In genomic region chr11:62601114-62601363, GRCh38 we compare ENCODE assay signal across 8 cellular contexts. TPM values are rescaled to one million over a fixed set of nuclear protein-coding genes. Genes with fewer than 3 reads are reported as not detected.
DNase-seq lines count a peak whose midpoint lies in the region; ATAC-seq and TF ChIP-seq lines count a peak whose summit lies in the region.

No MANE protein-coding gene starts in this region.

- H3K27ac Mint-ChIP-seq in activated CD4-positive, alpha-beta memory T cell treated with anti-CD3 and anti-CD28 coated beads for 36 hours, result peak overlapping the region; percentile 97

- peak overlapping the region; percentile 81 for H3K4me3 Mint-ChIP-seq in activated CD4-positive, alpha-beta memory T cell treated with anti-CD3 and anti-CD28 coated beads for 36 hours

- H3K4me3 ChIP-seq in fibroblast of villous mesenchyme (ENCODE audit: low read depth, low read length) (peak overlapping the region; percentile 92), osteoblast (ENCODE audit: insufficient read depth, low read length) (peak overlapping the region; percentile 96)

- peak overlapping the region; percentile 83 for H3K27ac ChIP-seq in osteoblast (ENCODE audit: low read depth, low read length)

- peak overlapping the region; percentile 96 for H3K4me2 ChIP-seq in osteoblast (ENCODE audit: insufficient read depth, low read length)

- H3K79me2 ChIP-seq in osteoblast (ENCODE audit: insufficient read depth, low read length), result peaks cover 43% of the 10 kb centered on the region

- H3K27me3 ChIP-seq in osteoblast (ENCODE audit: insufficient read depth, low read length), result no peaks in the 10 kb centered on the region

- intact Hi-C loops in activated CD4-positive, alpha-beta memory T cell treated with anti-CD3 and anti-CD28 coated beads for 36 hours (cut with micrococcal nuclease), result loop anchor here (1.0 to 2.0 kb wide), 2 partner anchors 64 to 108 kb away; partner anchors contain the start of genes C11orf98 and CSKMT

- H3K36me3 ChIP-seq in osteoblast (ENCODE audit: insufficient read depth, low read length), result peaks cover 57% of the 10 kb centered on the region

- peaks cover 53% of the 10 kb centered on the region for H3K4me1 Mint-ChIP-seq in activated CD4-positive, alpha-beta memory T cell treated with anti-CD3 and anti-CD28 coated beads for 36 hours (ENCODE audit: low read depth)

- H3K27me3 Mint-ChIP-seq in activated CD4-positive, alpha-beta memory T cell treated with anti-CD3 and anti-CD28 coated beads for 36 hours, result no peaks in the 10 kb centered on the region

- DNase-seq in ELR (ENCODE audit: low read depth) (peak; percentile 51), fibroblast of villous mesenchyme (ENCODE audit: low read depth) (no peak), osteoblast (ENCODE audit: insufficient read length, low spot score, missing footprints) (peak; percentile 89), D341Med (ENCODE audit: low spot score) (no peak), NCI-H1930 (lab: John Stamatoyannopoulos, UW) (no peak), occipital lobe (lab: John Stamatoyannopoulos, UW) (no peak)
- peak; percentile 59 for DNase-seq in activated CD4-positive, alpha-beta memory T cell treated with anti-CD3 and anti-CD28 coated beads for 36 hours

- POLR2A ChIA-PET in activated CD4-positive, alpha-beta memory T cell treated with anti-CD3 and anti-CD28 coated beads for 36 hours (lab: Charles Lee), result interaction anchor here (0.7 to 5.9 kb wide), 18 partner anchors 9 to 280 kb away, joined by 3 to 55 read pairs (median 6); partner anchors contain the start of genes B3GAT3, C11orf98, CSKMT and EEF1G

- peaks cover 27% of the 10 kb centered on the region for H3K4me1 ChIP-seq in osteoblast (ENCODE audit: insufficient read depth, low read length)

- H2AFZ ChIP-seq in osteoblast (ENCODE audit: low read length), result peak overlapping the region; percentile 59

- no peaks in the 10 kb centered on the region for H3K9me3 Mint-ChIP-seq in activated CD4-positive, alpha-beta memory T cell treated with anti-CD3 and anti-CD28 coated beads for 36 hours

- peak; percentile 5 for ATAC-seq in HG03108 (IDR thresholded peaks at IDR 0.05; ENCODE audit: unreplicated experiment)

- TF ChIP-seq CTCF in fibroblast of villous mesenchyme (IDR thresholded peaks at IDR 0.05; ENCODE audit: insufficient read depth, low read depth, low read length) (no peak), osteoblast (IDR thresholded peaks at IDR 0.05; ENCODE audit: extremely low read depth, low read depth, low read length) (no peak)

- CTCF ChIA-PET in activated CD4-positive, alpha-beta memory T cell treated with anti-CD3 and anti-CD28 coated beads for 36 hours (lab: Charles Lee), result interaction anchor here (0.9 to 3.2 kb wide), 8 partner anchors 9 to 208 kb away, joined by 3 to 44 read pairs (median 6); partner anchors contain the start of genes B3GAT3, EML3, HNRNPUL2 and ROM1

- no peaks in the 10 kb centered on the region for H3K9me3 ChIP-seq in osteoblast (ENCODE audit: low read depth, low read length)

- peaks cover 27% of the 10 kb centered on the region for H4K20me1 ChIP-seq in osteoblast (ENCODE audit: insufficient read depth, low read length)

- H3K36me3 Mint-ChIP-seq in activated CD4-positive, alpha-beta memory T cell treated with anti-CD3 and anti-CD28 coated beads for 36 hours, result peaks cover 64% of the 10 kb centered on the region

RNA-seq across cellular contexts. Expression of gene MTA2, which starts 0.6 kb away (rescaled TPM):
- 100 to 1,000 TPM; 166 to 167 TPM for total RNA-seq in activated CD4-positive, alpha-beta memory T cell treated with anti-CD3 and anti-CD28 coated beads for 36 hours
- total RNA-seq in fibroblast of villous mesenchyme, result 145 and 197 TPM in 2 replicates
- 102 and 105 TPM in 2 replicates for total RNA-seq in osteoblast
- 129 TPM for total RNA-seq in occipital lobe

RNA-seq across cellular contexts. Expression of gene TUT1, which starts 9.7 kb away (rescaled TPM):
- 10 to 100 TPM; 32.7 to 34.2 TPM for total RNA-seq in activated CD4-positive, alpha-beta memory T cell treated with anti-CD3 and anti-CD28 coated beads for 36 hours
- total RNA-seq in fibroblast of villous mesenchyme (4.3 and 5.2 TPM in 2 replicates), osteoblast (6.5 and 7.6 TPM in 2 replicates), occipital lobe (4.5 TPM)

RNA-seq across cellular contexts. Expression of gene EML3, which starts 11.5 kb away (rescaled TPM):
- total RNA-seq in activated CD4-positive, alpha-beta memory T cell treated with anti-CD3 and anti-CD28 coated beads for 36 hours, result 100 to 1,000 TPM; 113 to 116 TPM
- total RNA-seq in fibroblast of villous mesenchyme (15.5 and 21.6 TPM in 2 replicates), osteoblast (26.4 and 29.5 TPM in 2 replicates), occipital lobe (4.5 TPM)

RNA-seq across cellular contexts. Expression of gene ROM1, which starts 12.0 kb away (rescaled TPM):
- total RNA-seq in activated CD4-positive, alpha-beta memory T cell treated with anti-CD3 and anti-CD28 coated beads for 36 hours, result 1 to 10 TPM; 1.1 to 1.5 TPM
- total RNA-seq in fibroblast of villous mesenchyme (2.9 and 3.0 TPM in 2 replicates), osteoblast (6.5 TPM in 2 replicates), occipital lobe (3.1 TPM)

RNA-seq across cellular contexts. Expression of gene B3GAT3, which starts 20.7 kb away (rescaled TPM):
- 10 to 100 TPM; 67.0 to 70.4 TPM for total RNA-seq in activated CD4-positive, alpha-beta memory T cell treated with anti-CD3 and anti-CD28 coated beads for 36 hours
- total RNA-seq in fibroblast of villous mesenchyme, result 35.4 and 36.3 TPM in 2 replicates
- 27.1 and 30.8 TPM in 2 replicates for total RNA-seq in osteoblast
- 21.4 TPM for total RNA-seq in occipital lobe

Comparison
In these comparisons a context has a peak if more than half of its experiments do, and no peak if none do; other contexts are left out.
1. DNase-seq: peak in ELR (single experiment), activated CD4-positive, alpha-beta memory T cell treated with anti-CD3 and anti-CD28 coated beads for 36 hours (single experiment) and osteoblast (single experiment); none in fibroblast of villous mesenchyme (single experiment), D341Med (single experiment), NCI-H1930 (0 of 2) and occipital lobe (single experiment).